12 cellular contexts compared by ENCODE assay signal in the genomic region with DNA sequence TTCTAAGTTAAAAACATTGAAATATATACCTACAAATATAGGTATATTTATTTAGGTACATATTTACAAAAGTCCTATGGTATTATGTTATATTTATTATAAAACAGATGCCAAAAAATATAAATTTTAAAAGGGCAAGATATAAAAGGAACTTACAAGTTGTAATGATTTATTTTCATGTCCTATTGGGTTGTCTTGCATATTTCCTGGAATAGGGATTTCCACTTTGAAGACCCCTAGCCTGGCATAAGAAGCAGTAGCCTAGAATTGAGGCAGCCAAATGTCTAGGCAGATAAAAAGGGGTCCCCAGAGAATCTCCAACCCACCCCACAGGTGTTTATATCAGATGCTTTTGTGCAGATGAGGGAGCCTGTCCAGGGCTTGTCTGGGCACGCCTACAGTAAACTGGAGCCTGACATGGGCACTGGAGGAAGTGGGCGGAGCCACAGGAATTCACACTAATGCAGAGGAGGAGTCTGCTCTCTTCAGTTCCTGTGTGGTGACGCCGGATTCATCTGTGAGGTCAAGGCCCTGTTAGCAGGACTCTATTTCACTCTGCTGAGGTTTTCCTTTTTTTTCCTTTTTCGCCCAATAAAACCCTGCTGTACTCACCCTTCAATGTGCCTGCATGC.
A peak's percentile ranks its signal among the peaks of the same experiment; 100 is the strongest.
DNase-seq lines count a peak whose midpoint lies in the region; ATAC-seq, FAIRE-seq and TF ChIP-seq lines count a peak whose summit lies in the region.
"Had no signal": no experiment of that assay in that cellular context is flagged by ENCODE, and none has a peak within 500 bp of the region (broad histone marks: within the 10 kb centered on the region; RNA-seq: fewer than 3 reads in every experiment).

No MANE protein-coding gene starts in this region.

- H3K79me2 ChIP-seq in GM12878 (ENCODE audit: control insufficient read depth, insufficient read depth, low read length) = no peaks in the 10 kb centered on the region

- no peaks in the 10 kb centered on the region for H3K36me3 Mint-ChIP-seq in T-cell

- no peak overlapping the region for H3K4me2 ChIP-seq in GM12878 (ENCODE audit: control insufficient read depth, insufficient read depth)

- no peaks in the 10 kb centered on the region for H3K4me1 Mint-ChIP-seq in T-cell

- TF ChIP-seq POLR2A in GM12878 (IDR thresholded peaks at IDR 0.05; ENCODE audit: low read depth, low read length) = no peak

- no peaks in the 10 kb centered on the region for H3K27me3 Mint-ChIP-seq in T-cell
- H3K27me3 Mint-ChIP-seq: effector memory CD8-positive, alpha-beta T cell had no signal

- ATAC-seq in GM18858 (IDR thresholded peaks at IDR 0.05; ENCODE audit: unreplicated experiment) (peak; percentile 53), GM12878 (peak; percentile 72), T-cell (replicated peaks in 1 of 4) (no peak)
- ATAC-seq: effector memory CD8-positive, alpha-beta T cell had no signal

- no peak for FAIRE-seq in GM12878 (lab: Jason Lieb, UNC)

- H3K4me3 Mint-ChIP-seq in T-cell = no peak overlapping the region
- H3K4me3 Mint-ChIP-seq: effector memory CD8-positive, alpha-beta T cell had no signal

- RAD21 ChIA-PET in GM12878 (lab: Charles Lee; ENCODE audit: unreplicated experiment) = no interaction called here

- TF ChIP-seq CTCF in GM12878 (IDR thresholded peaks at IDR 0.05 in 2 of 3, conservative IDR thresholded peaks at IDR 0.05 in 1 of 3; ENCODE audit: control insufficient read depth in 2 of 3, extremely low read depth in 1 of 3, insufficient read depth in 1 of 3, low read depth in 3 of 3, low read length in 3 of 3) = no peak

- intact Hi-C loops in GM12878 (cut with micrococcal nuclease; ENCODE audit: unreplicated experiment) = no loop called here

- H3K36me3 ChIP-seq in GM12878 (ENCODE audit: control insufficient read depth in 2 of 2, insufficient read depth in 2 of 2, low read length in 1 of 2) = no peaks in the 10 kb centered on the region
- H3K36me3 ChIP-seq: thyroid gland had no signal

- no peak overlapping the region for H3K4me3 ChIP-seq in GM12878
- H3K4me3 ChIP-seq: thyroid gland had no signal

- no peaks in the 10 kb centered on the region for H3K4me1 ChIP-seq in GM12878 (ENCODE audit: control insufficient read depth, insufficient read depth, low read length)
- H3K4me1 ChIP-seq: thyroid gland had no signal

- WGBS in GM12878 (ENCODE audit: insufficient coverage, insufficient replicate concordance, low lambda C conversion rate, missing lambda C conversion rate) = 44% methylated on average over 5 of the region's 5 CpGs

- in situ Hi-C loops in GM12878 (cut with MboI) = no loop called here

- H3K9me3 Mint-ChIP-seq in T-cell = peaks cover 12 to 37% (median 15%) of the 10 kb centered on the region in 3 donors

- no peaks in the 10 kb centered on the region; the same call in 2 of the 3 replicates for H3K9me3 ChIP-seq in GM12878 (replicated peaks; ENCODE audit: control insufficient read depth, insufficient read depth, low read length)
- H3K9me3 ChIP-seq: thyroid gland had no signal

- no peak overlapping the region for H2AFZ ChIP-seq in GM12878 (ENCODE audit: control insufficient read depth, low read depth, low read length)

- H4K20me1 ChIP-seq in GM12878 (ENCODE audit: control insufficient read depth, insufficient read depth) = no peaks in the 10 kb centered on the region

- CTCF ChIA-PET in GM12878 (lab: Yijun Ruan, JAX) = no interaction called here
- CTCF ChIA-PET in T-cell (lab: Charles Lee) = no interaction called here

- no peaks in the 10 kb centered on the region for H3K27me3 ChIP-seq in GM12878 (replicated peaks in 1 of 2; ENCODE audit: control insufficient read depth in 2 of 2, insufficient read depth in 2 of 2, low read length in 1 of 2)
- H3K27me3 ChIP-seq: thyroid gland had no signal

- no peak overlapping the region for H3K27ac Mint-ChIP-seq in T-cell
- H3K27ac Mint-ChIP-seq: effector memory CD8-positive, alpha-beta T cell had no signal

- no peak overlapping the region for H3K9ac ChIP-seq in GM12878 (ENCODE audit: control insufficient read depth, insufficient read depth, low read length)

- TF ChIP-seq EP300 in GM12878 (IDR thresholded peaks at IDR 0.05; ENCODE audit: borderline replicate concordance in 1 of 2, control insufficient read depth in 1 of 2, low read depth in 2 of 2, low read length in 2 of 2) = no peak

- no TSS peak for BruUV-seq in GM12878 (replicated peaks; lab: Mats Ljungman, UMichigan)

- DNase-seq in A172 (ENCODE audit: low spot score) = peak; percentile 93
- peak; percentile 67 for DNase-seq in NCI-H1436 (lab: John Stamatoyannopoulos, UW)
- DNase-seq in GM12878 (ENCODE audit: low read depth, low spot score) = no peak
- no peak for DNase-seq in NOMO-1 treated with dmso at 0.1 percent for 144 hours (lab: John Stamatoyannopoulos, UW; ENCODE audit: unreplicated experiment)
- no peak for DNase-seq in CD1c-positive myeloid dendritic cell (ENCODE audit: extremely low spot score)
- DNase-seq in NCI-H187 (lab: John Stamatoyannopoulos, UW) = no peak
- DNase-seq in T-cell = no peak
- DNase-seq: amygdala; effector memory CD8-positive, alpha-beta T cell; hippocampal formation; thyroid gland had no signal

- no peak for TF ChIP-seq RAD21 in GM12878 (IDR thresholded peaks at IDR 0.05; ENCODE audit: insufficient read depth, low read depth, low read length)

- SMC1A ChIA-PET in GM12878 (lab: Charles Lee; ENCODE audit: uncharacterized antibody, unreplicated experiment) = no interaction called here

- POLR2A ChIA-PET in GM12878 (lab: Charles Lee) (no interaction called here), T-cell (lab: Charles Lee) (no interaction called here)

- H3K27ac ChIP-seq in GM12878 (ENCODE audit: control insufficient read depth, insufficient read depth) = no peak overlapping the region
- H3K27ac ChIP-seq: thyroid gland had no signal

TF ChIP-seq in GM12878, 131 proteins besides CTCF, POLR2A, EP300 and RAD21:
- TF ChIP-seq IRF3 (IDR thresholded peaks at IDR 0.05) = no peak
- TF ChIP-seq ATF3 (IDR thresholded peaks at IDR 0.05; ENCODE audit: borderline replicate concordance, extremely low read depth, low read depth, low read length) = no peak
- no peak for TF ChIP-seq MEF2B (IDR thresholded peaks at IDR 0.05; ENCODE audit: partially characterized antibody, poor library complexity, severe bottlenecking)
- TF ChIP-seq SRF (IDR thresholded peaks at IDR 0.05; ENCODE audit: low read depth in 2 of 2, low read length in 2 of 2) = peak; percentile 68 to 70
- no peak for TF ChIP-seq KLF5 (IDR thresholded peaks at IDR 0.05; ENCODE audit: partially characterized antibody)
- no peak for TF ChIP-seq MTA3 (IDR thresholded peaks at IDR 0.05; ENCODE audit: borderline replicate concordance, low read length)
- TF ChIP-seq HDGF (IDR thresholded peaks at IDR 0.05) = no peak
- no peak for TF ChIP-seq TBL1XR1 (IDR thresholded peaks at IDR 0.05; ENCODE audit: low read depth, low read length)
- TF ChIP-seq RFX5 (IDR thresholded peaks at IDR 0.05; ENCODE audit: low read depth, low read length) = no peak

Comparison
In these comparisons a context has a peak if more than half of its experiments do, and no peak if none do; other contexts are left out.
1. DNase-seq: peak in A172 (single experiment) and NCI-H1436 (single experiment); none in GM12878 (single experiment), NOMO-1 treated with dmso at 0.1 percent for 144 hours (single experiment), CD1c-positive myeloid dendritic cell (single experiment), NCI-H187 (0 of 2) and T-cell (0 of 34).
2. ATAC-seq: peak in GM18858 (single experiment) and GM12878 (single experiment); none in T-cell (0 of 4).